Comparison of ENCODE assay signal across 11 cellular contexts in genomic region chr2:237165405-237166276, GRCh38.
DNase-seq lines count a peak whose midpoint lies in the region; ATAC-seq, FAIRE-seq and TF ChIP-seq lines count a peak whose summit lies in the region.
"Had no signal": no experiment of that assay in that cellular context is flagged by ENCODE, and none has a peak within 500 bp of the region (broad histone marks: within the 10 kb centered on the region; RNA-seq: fewer than 3 reads in every experiment).

No MANE protein-coding gene starts in this region.

- peaks cover 57 to 64% of the 10 kb centered on the region in 2 donors for H3K27me3 Mint-ChIP-seq in effector memory CD8-positive, alpha-beta T cell

- H3K4me2 ChIP-seq in GM12878 (ENCODE audit: control insufficient read depth, insufficient read depth) = no peak overlapping the region
- no peak overlapping the region for H3K4me2 ChIP-seq in mesendoderm (ENCODE audit: low read length)

- no peaks in the 10 kb centered on the region for H3K36me3 Mint-ChIP-seq in effector memory CD8-positive, alpha-beta T cell (ENCODE audit: insufficient read depth)
- H3K36me3 Mint-ChIP-seq: activated naive CD8-positive, alpha-beta T cell treated with anti-CD3 and anti-CD28 coated beads, Interleukin-2, amount 10 ng/mL, durations not matched to agents 7 days and 5 days had no signal

- no peaks in the 10 kb centered on the region for H3K36me3 ChIP-seq in GM12878 (ENCODE audit: control insufficient read depth in 2 of 2, insufficient read depth in 2 of 2, low read length in 1 of 2)
- no peaks in the 10 kb centered on the region for H3K36me3 ChIP-seq in mesendoderm (ENCODE audit: control insufficient read depth, insufficient read depth, low read length)

- BruUV-seq in GM12878 (replicated peaks; lab: Mats Ljungman, UMichigan) = no TSS peak

- H4K5ac ChIP-seq in mesendoderm (ENCODE audit: low read length) = no peak overlapping the region

- in situ Hi-C loops in GM12878 (cut with MboI) = no loop called here

- no peak for TF ChIP-seq POLR2A in GM12878 (IDR thresholded peaks at IDR 0.05; ENCODE audit: low read depth, low read length)

- no peak overlapping the region for H2AFZ ChIP-seq in GM12878 (ENCODE audit: control insufficient read depth, low read depth, low read length)

- intact Hi-C loops in GM12878 (cut with micrococcal nuclease; ENCODE audit: unreplicated experiment) = no loop called here

- no peak overlapping the region for H4K8ac ChIP-seq in mesendoderm (ENCODE audit: low read depth, low read length)

- no peak for ATAC-seq in GM12878
- no peak for ATAC-seq in effector memory CD8-positive, alpha-beta T cell (replicated peaks)
- ATAC-seq in GM19328 (IDR thresholded peaks at IDR 0.05; ENCODE audit: unreplicated experiment) = no peak
- no peak for ATAC-seq in GM18861 (IDR thresholded peaks at IDR 0.05; ENCODE audit: unreplicated experiment)
- ATAC-seq: stimulated activated naive CD8-positive, alpha-beta T cell treated with anti-CD3 and anti-CD28 coated beads, Interleukin-15, amount 100 ng/mL, for 72 hours had no signal

- FAIRE-seq in GM12878 (lab: Jason Lieb, UNC) = no peak

- H3K4me3 Mint-ChIP-seq in effector memory CD8-positive, alpha-beta T cell = no peak overlapping the region
- H3K4me3 Mint-ChIP-seq: activated naive CD8-positive, alpha-beta T cell treated with anti-CD3 and anti-CD28 coated beads, Interleukin-2, amount 10 ng/mL, durations not matched to agents 7 days and 5 days; stimulated activated naive CD8-positive, alpha-beta T cell treated with anti-CD3 and anti-CD28 coated beads, Interleukin-15, amount 100 ng/mL, for 72 hours had no signal

- H3K56ac ChIP-seq in mesendoderm (ENCODE audit: low read length) = no peak overlapping the region

- TF ChIP-seq CTCF in GM12878 (IDR thresholded peaks at IDR 0.05 in 2 of 3, conservative IDR thresholded peaks at IDR 0.05 in 1 of 3; ENCODE audit: control insufficient read depth in 2 of 3, extremely low read depth in 1 of 3, insufficient read depth in 1 of 3, low read depth in 3 of 3, low read length in 3 of 3) = peak; percentile 25 to 46 (median 32); a peak in 4 of 6 replicates

- H3K4me1 ChIP-seq in GM12878 (ENCODE audit: control insufficient read depth, insufficient read depth, low read length) (no peaks in the 10 kb centered on the region), mesendoderm (ENCODE audit: control insufficient read depth, low read depth, low read length) (no peaks in the 10 kb centered on the region)

- H2BK120ac ChIP-seq in mesendoderm (ENCODE audit: low read depth, low read length) = no peak overlapping the region

- H3K79me2 ChIP-seq in GM12878 (ENCODE audit: control insufficient read depth, insufficient read depth, low read length) = no peaks in the 10 kb centered on the region
- no peaks in the 10 kb centered on the region for H3K79me2 ChIP-seq in mesendoderm (ENCODE audit: control insufficient read depth, insufficient read depth, low read length)

- H3K9ac ChIP-seq in GM12878 (ENCODE audit: control insufficient read depth, insufficient read depth, low read length) (no peak overlapping the region), mesendoderm (ENCODE audit: low read length) (no peak overlapping the region)

- no peak overlapping the region for H3K27ac Mint-ChIP-seq in effector memory CD8-positive, alpha-beta T cell
- H3K27ac Mint-ChIP-seq: activated naive CD8-positive, alpha-beta T cell treated with anti-CD3 and anti-CD28 coated beads, Interleukin-2, amount 10 ng/mL, durations not matched to agents 7 days and 5 days; stimulated activated naive CD8-positive, alpha-beta T cell treated with anti-CD3 and anti-CD28 coated beads, Interleukin-15, amount 100 ng/mL, for 72 hours had no signal

- CTCF ChIA-PET in GM12878 (lab: Yijun Ruan, JAX) = interaction anchor here (0.6 to 2.0 kb wide), 11 partner anchors 9 to 1876 kb away, joined by 3 to 10 read pairs (median 4); no protein-coding TSS in a partner anchor

- H4K20me1 ChIP-seq in GM12878 (ENCODE audit: control insufficient read depth, insufficient read depth) = no peaks in the 10 kb centered on the region

- no peak overlapping the region for H2BK15ac ChIP-seq in mesendoderm (replicated peaks; ENCODE audit: low read depth)

- DNase-seq in DMS53 (lab: John Stamatoyannopoulos, UW) (peak; percentile 88), HT-29 (ENCODE audit: low spot score) (peak; percentile 30), GM12878 (ENCODE audit: low read depth, low spot score) (no peak), mesendoderm (peak; percentile 60), COR-L47 (lab: John Stamatoyannopoulos, UW) (no peak)
- DNase-seq in effector memory CD8-positive, alpha-beta T cell = no peak
- DNase-seq: activated naive CD8-positive, alpha-beta T cell treated with anti-CD3 and anti-CD28 coated beads, Interleukin-2, amount 10 ng/mL, durations not matched to agents 7 days and 5 days; NCI-H226; stimulated activated naive CD8-positive, alpha-beta T cell treated with anti-CD3 and anti-CD28 coated beads, Interleukin-15, amount 100 ng/mL, for 72 hours had no signal

- no peak for TF ChIP-seq EP300 in GM12878 (IDR thresholded peaks at IDR 0.05; ENCODE audit: borderline replicate concordance in 1 of 2, control insufficient read depth in 1 of 2, low read depth in 2 of 2, low read length in 2 of 2)

- RAD21 ChIA-PET in GM12878 (lab: Charles Lee; ENCODE audit: unreplicated experiment) = interaction anchor here (0.8 to 1.5 kb wide), 3 partner anchors 19 to 309 kb away, joined by 3 to 5 read pairs (median 4); no protein-coding TSS in a partner anchor

- POLR2A ChIA-PET in GM12878 (lab: Charles Lee) = interaction anchor here (0.5 kb wide), 1 partner anchor 95 kb away, joined by 3 read pairs; no protein-coding TSS in a partner anchor

- TF ChIP-seq RAD21 in GM12878 (IDR thresholded peaks at IDR 0.05; ENCODE audit: insufficient read depth, low read depth, low read length) = no peak

- no peak overlapping the region for H2BK5ac ChIP-seq in mesendoderm (ENCODE audit: low read length)

- H2AK5ac ChIP-seq in mesendoderm (ENCODE audit: low read length) = no peak overlapping the region

- H3K27ac ChIP-seq in GM12878 (ENCODE audit: control insufficient read depth, insufficient read depth) (no peak overlapping the region), mesendoderm (ENCODE audit: low read depth, low read length) (no peak overlapping the region)

- no peaks in the 10 kb centered on the region for H3K9me3 Mint-ChIP-seq in effector memory CD8-positive, alpha-beta T cell
- H3K9me3 Mint-ChIP-seq: activated naive CD8-positive, alpha-beta T cell treated with anti-CD3 and anti-CD28 coated beads, Interleukin-2, amount 10 ng/mL, durations not matched to agents 7 days and 5 days had no signal

- H3K27me3 ChIP-seq in GM12878 (replicated peaks in 1 of 2; ENCODE audit: control insufficient read depth in 2 of 2, insufficient read depth in 2 of 2, low read length in 1 of 2) (peaks cover 0 to 2% of the 10 kb centered on the region in 2 experiments; a peak in 1 of 4 replicates), mesendoderm (ENCODE audit: insufficient read depth, low read length, poor library complexity) (no peaks in the 10 kb centered on the region)

- no peaks in the 10 kb centered on the region; the same call in 2 of the 3 replicates for H3K9me3 ChIP-seq in GM12878 (replicated peaks; ENCODE audit: control insufficient read depth, insufficient read depth, low read length)

- H3K4me3 ChIP-seq in GM12878 = no peak overlapping the region
- no peak overlapping the region for H3K4me3 ChIP-seq in mesendoderm (ENCODE audit: low read length)

- H3K79me1 ChIP-seq in mesendoderm (ENCODE audit: low read length) = no peaks in the 10 kb centered on the region

- no peak overlapping the region for H3K23ac ChIP-seq in mesendoderm (ENCODE audit: low read length)

- no peak overlapping the region for H3K4ac ChIP-seq in mesendoderm (ENCODE audit: low read depth, low read length)

- no peaks in the 10 kb centered on the region for H3K4me1 Mint-ChIP-seq in effector memory CD8-positive, alpha-beta T cell (ENCODE audit: low read depth in 2 of 2)
- H3K4me1 Mint-ChIP-seq: stimulated activated naive CD8-positive, alpha-beta T cell treated with anti-CD3 and anti-CD28 coated beads, Interleukin-15, amount 100 ng/mL, for 72 hours had no signal

- SMC1A ChIA-PET in GM12878 (lab: Charles Lee; ENCODE audit: uncharacterized antibody, unreplicated experiment) = interaction anchor here (1.0 to 1.7 kb wide), 3 partner anchors 11 to 41 kb away, joined by 3 to 8 read pairs (median 4); no protein-coding TSS in a partner anchor

- H3K18ac ChIP-seq in mesendoderm (ENCODE audit: low read length) = no peak overlapping the region

- WGBS in GM12878 (ENCODE audit: insufficient coverage, insufficient replicate concordance, low lambda C conversion rate, missing lambda C conversion rate) = 16% methylated on average over 5 of the region's 5 CpGs
- no CpG with 5 or more reads among the region's 5 CpGs for WGBS in mesendoderm (ENCODE audit: extremely low coverage, insufficient coverage, low lambda C conversion rate)

TF ChIP-seq in GM12878, 131 proteins besides CTCF, POLR2A, EP300 and RAD21:
- peak; percentile 23; the same call in 1 of the 2 replicates for TF ChIP-seq SMC3 (IDR thresholded peaks at IDR 0.05; ENCODE audit: borderline replicate concordance, low read length)
- no peak for TF ChIP-seq ZBTB11 (CRISPR knock-in tag; IDR thresholded peaks at IDR 0.05)
- no peak for TF ChIP-seq MTA2 (IDR thresholded peaks at IDR 0.05; ENCODE audit: low read depth)

Comparison
In these comparisons a context has a peak if more than half of its experiments do, and no peak if none do; other contexts are left out.
1. DNase-seq: peak in DMS53 (single experiment), HT-29 (single experiment) and mesendoderm (single experiment); none in GM12878 (single experiment), COR-L47 (single experiment) and effector memory CD8-positive, alpha-beta T cell (0 of 3).